In the genomic region with DNA sequence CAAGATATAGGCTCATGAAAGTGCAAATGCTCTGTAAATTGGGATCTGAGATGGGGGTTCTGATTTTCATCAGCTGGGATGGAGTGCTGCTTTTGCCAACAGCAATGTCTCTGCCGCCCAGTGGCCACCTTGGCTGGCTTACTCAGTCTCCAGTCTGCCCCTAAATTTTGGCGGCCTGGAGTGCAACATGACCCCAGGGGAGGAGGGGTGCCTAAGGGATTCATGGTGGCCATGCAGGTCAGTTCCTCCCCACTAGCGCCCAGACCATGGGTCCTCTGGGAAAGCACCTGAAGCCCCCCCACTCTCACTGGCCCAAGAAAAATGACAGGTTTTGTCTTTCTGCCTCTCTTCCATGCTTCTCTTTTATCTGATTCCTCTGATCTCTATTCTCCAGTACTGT, we compare ENCODE assay signal across 1 cellular context.
TF ChIP-seq lines count a peak whose summit lies in the region.

No MANE protein-coding gene starts in this region.

TF ChIP-seq in H1, 55 proteins besides CTCF, POLR2A, EP300 and RAD21 (continued from another document):
- TF ChIP-seq NANOG (IDR thresholded peaks at IDR 0.05; ENCODE audit: insufficient read depth, low read depth, low read length, poor library complexity, severe bottlenecking), result no peak
- no peak for TF ChIP-seq POLR2AphosphoS5 (IDR thresholded peaks at IDR 0.05; ENCODE audit: low read depth, low read length)
- TF ChIP-seq RNF2 (IDR thresholded peaks at IDR 0.05; ENCODE audit: borderline replicate concordance, low read depth, low read length, missing control alignments, poor library complexity, severe bottlenecking), result no peak
- TF ChIP-seq BACH1 (IDR thresholded peaks at IDR 0.05; ENCODE audit: low read length), result no peak
- no peak for TF ChIP-seq MAX (IDR thresholded peaks at IDR 0.05)
- no peak for TF ChIP-seq SP1 (IDR thresholded peaks at IDR 0.05; ENCODE audit: low read depth, low read length)
- TF ChIP-seq BRCA1 (IDR thresholded peaks at IDR 0.05; ENCODE audit: low read depth, low read length), result no peak
TF ChIP-seq in H1: peak in this region for 0.
